In genomic region chr16:85555549-85556455, GRCh38 we compare ENCODE assay signal across 8 cellular contexts. TPM values are rescaled to one million over a fixed set of nuclear protein-coding genes. Genes with fewer than 3 reads are reported as not detected.
A peak's percentile ranks its signal among the peaks of the same experiment; 100 is the strongest.
DNase-seq lines count a peak whose midpoint lies in the region; ATAC-seq, FAIRE-seq and TF ChIP-seq lines count a peak whose summit lies in the region.

No MANE protein-coding gene starts in this region.

- in situ Hi-C loops in Caki2 (cut with HindIII; ENCODE audit: low pct_unique_long_range_greater_than_20kb, low sequenced_read_pairs), result no loop called here

- TF ChIP-seq POLR2A in HCT116 (IDR thresholded peaks at IDR 0.05; ENCODE audit: borderline replicate concordance, extremely low read depth, insufficient read depth, insufficient read length), result no peak
- no peak for TF ChIP-seq POLR2A in testis (IDR thresholded peaks at IDR 0.05)

- RAD21 ChIA-PET in HCT116 (lab: Charles Lee; ENCODE audit: low non-redundant PET in 1 of 2, low total read pairs in 2 of 2, uncharacterized antibody in 2 of 2, unreplicated experiment in 2 of 2), result interaction anchor here (1.0 to 1.3 kb wide), 2 partner anchors 41 to 63 kb away, joined by 3 to 13 read pairs; no protein-coding TSS in a partner anchor

- H3K9ac ChIP-seq in HCT116 (ENCODE audit: low read length), result peak overlapping the region; percentile 70

- H3K4me1 ChIP-seq in HCT116 (ENCODE audit: control insufficient read depth in 1 of 2, insufficient read depth in 2 of 2, low read length in 2 of 2) (peaks cover 60 to 73% of the 10 kb centered on the region in 2 experiments), left lung (peaks cover 10 to 48% of the 10 kb centered on the region in 2 donors), testis (peaks cover 33% of the 10 kb centered on the region)

- CTCF ChIA-PET in HCT116 (lab: Charles Lee), result interaction anchor here (1.4 to 3.3 kb wide), 6 partner anchors 8 to 140 kb away, joined by 5 to 31 read pairs (median 11); no protein-coding TSS in a partner anchor

- H3K9me3 ChIP-seq in HCT116 (ENCODE audit: control insufficient read depth in 1 of 2, insufficient read depth in 1 of 2, low read depth in 1 of 2, low read length in 2 of 2) (no peaks in the 10 kb centered on the region), left lung (no peaks in the 10 kb centered on the region), testis (no peaks in the 10 kb centered on the region)

- no peak for FAIRE-seq in RCC 7860 (lab: Jason Lieb, UNC)
- no peak for FAIRE-seq in bronchial epithelial cell (lab: Jason Lieb, UNC)

- H3K27ac ChIP-seq in HCT116 (ENCODE audit: low read depth, low read length) (peak overlapping the region; percentile 53; the same call in 1 of the 2 replicates), left lung (peak overlapping the region; percentile 88 to 98), testis (peak overlapping the region; percentile 59 to 84)

- ATAC-seq in HCT116 (no peak), left lung (peak; percentile 3), GM19397 (IDR thresholded peaks at IDR 0.05; ENCODE audit: unreplicated experiment) (no peak)

- no peaks in the 10 kb centered on the region for H3K36me3 ChIP-seq in HCT116 (ENCODE audit: control insufficient read depth in 1 of 2, insufficient read depth in 2 of 2, low read length in 2 of 2)
- no peaks in the 10 kb centered on the region for H3K36me3 ChIP-seq in bronchial epithelial cell (ENCODE audit: control insufficient read depth, insufficient read depth, low read length)
- no peaks in the 10 kb centered on the region for H3K36me3 ChIP-seq in left lung
- H3K36me3 ChIP-seq in testis (ENCODE audit: low read depth, missing control alignments), result no peaks in the 10 kb centered on the region

- H3K79me2 ChIP-seq in HCT116 (ENCODE audit: insufficient read depth, low read length), result 0 out of 2 replicates have a peak, but pooled peaks cover 3% of the 10 kb centered on the region

- H3K27me3 ChIP-seq in HCT116 (ENCODE audit: insufficient read depth, low read length) (no peaks in the 10 kb centered on the region), bronchial epithelial cell (ENCODE audit: control insufficient read depth, insufficient read depth, low read length) (no peaks in the 10 kb centered on the region), left lung (no peaks in the 10 kb centered on the region), testis (no peaks in the 10 kb centered on the region)

- TF ChIP-seq RAD21 in HCT116 (IDR thresholded peaks at IDR 0.05; ENCODE audit: low read depth), result no peak

- no peaks in the 10 kb centered on the region; the same call in 1 of the 2 replicates for H4K20me1 ChIP-seq in HCT116 (ENCODE audit: insufficient read depth)

- BruUV-seq in HCT116 (replicated peaks; lab: Mats Ljungman, UMichigan), result no TSS peak

- POLR2A ChIA-PET in HCT116 (lab: Charles Lee), result interaction anchor here (0.7 to 2.4 kb wide), 2 partner anchors 57 to 204 kb away, joined by 3 to 11 read pairs; partner anchors contain the start of gene GSE1

- TF ChIP-seq CTCF in HCT116 (IDR thresholded peaks at IDR 0.05 in 2 of 3, conservative IDR thresholded peaks at IDR 0.05 in 1 of 3; ENCODE audit: borderline replicate concordance in 1 of 3, insufficient read depth in 1 of 3, low read depth in 2 of 3, low read length in 2 of 3) (no peak), bronchial epithelial cell (IDR thresholded peaks at IDR 0.05; ENCODE audit: insufficient read depth, low read length, severe bottlenecking) (no peak), left lung (IDR thresholded peaks at IDR 0.05) (no peak), testis (IDR thresholded peaks at IDR 0.05) (no peak)

- DNase-seq in Caki2 (ENCODE audit: low read depth) (peak; percentile 30), HCT116 (ENCODE audit: low read depth, low spot score) (no peak), RCC 7860 (ENCODE audit: low spot score) (peak; percentile 27), bronchial epithelial cell (ENCODE audit: low read depth) (no peak), left lung (peak in 1 of 2 donors; percentile 83), testis (peak; percentile 49), cerebellum (ENCODE audit: low spot score) (no peak)

- WGBS in testis, 2 donors, result 0 to 1% methylated on average over 48 to 51 of the region's 51 CpGs

- H3K4me3 ChIP-seq in HCT116 (replicated peaks in 1 of 2; ENCODE audit: low read depth in 1 of 2, low read length in 2 of 2) (peak overlapping the region; percentile 75 to 83), bronchial epithelial cell (ENCODE audit: low read depth, low read length) (peak overlapping the region; percentile 49), left lung (peak overlapping the region; percentile 78 to 85), testis (peak overlapping the region; percentile 71 to 80)

- peak overlapping the region; percentile 94 for H3K4me2 ChIP-seq in HCT116 (ENCODE audit: low read length)

- intact Hi-C loops in HCT116 (cut with micrococcal nuclease) (loop anchor here (2.0 to 10.0 kb wide), 2 partner anchors 55 to 131 kb away; no protein-coding TSS in a partner anchor), left lung (cut with DNase I) (loop anchor here in 1 of 2 donors (10.0 kb wide), 1 partner anchor 59 kb away; the partner anchor contains the start of gene GSE1), testis (cut with DNase I; ENCODE audit: low total_unique reads) (no loop called here)

- H2AFZ ChIP-seq in HCT116 (ENCODE audit: low read depth, low read length, poor library complexity, severe bottlenecking), result no peak overlapping the region

- H3K9me2 ChIP-seq in HCT116 (ENCODE audit: insufficient read depth), result no peaks in the 10 kb centered on the region

TF ChIP-seq in HCT116, 20 proteins besides CTCF, POLR2A, EP300 and RAD21:
- TF ChIP-seq ZNF274 (IDR thresholded peaks at IDR 0.05; ENCODE audit: low read depth, low read length), result no peak
- TF ChIP-seq ELF1 (IDR thresholded peaks at IDR 0.05; ENCODE audit: borderline replicate concordance, low read depth), result no peak
- no peak for TF ChIP-seq SIN3A (IDR thresholded peaks at IDR 0.05; ENCODE audit: low read depth)
- no peak for TF ChIP-seq FOSL1 (IDR thresholded peaks at IDR 0.05; ENCODE audit: low read depth)
- TF ChIP-seq ZFX (IDR thresholded peaks at IDR 0.05), result no peak
- TF ChIP-seq TCF7L2 (IDR thresholded peaks at IDR 0.05; ENCODE audit: borderline replicate concordance, extremely low read depth, insufficient read depth, insufficient read length), result peak; percentile 59
TF ChIP-seq in HCT116: peak in this region for 1.

RNA-seq across cellular contexts. Expression of gene GSE1, which starts 57.3 kb away (rescaled TPM):
- total RNA-seq in Caki2 (2014; rRNA removed; shearing (Covaris generic); ENCODE audit: low replicate concordance), result 7.1 and 7.9 TPM in 2 replicates
- total RNA-seq in HCT116 (2021; ENCODE audit: unreplicated experiment), result 90.2 TPM
- polyA plus RNA-seq in HCT116 (2012), result 37.9 and 44.0 TPM in 2 replicates
- total RNA-seq in bronchial epithelial cell, result 12.9 and 25.5 TPM in 2 replicates
- 10 to 100 TPM; 84.8 to 93.0 TPM for total RNA-seq in left lung
- 100 to 1,000 TPM; 188 to 212 TPM for total RNA-seq in testis
- polyA plus RNA-seq in testis (ENCODE audit: insufficient read depth, low read depth, low replicate concordance), result 49.9 TPM
- total RNA-seq in cerebellum, result 45.9 TPM

Comparison
In these comparisons a context has a peak if more than half of its experiments do, and no peak if none do; other contexts are left out.
1. DNase-seq: peak in Caki2 (single experiment), RCC 7860 (single experiment) and testis (single experiment); none in HCT116 (single experiment), bronchial epithelial cell (single experiment) and cerebellum (single experiment).
2. Peak in every context shown above with its lines, with median percentiles within 50 percentile points of each other: H3K27ac ChIP-seq and H3K4me3 ChIP-seq.